In genomic region chr19:10655457-10656312, GRCh38 we compare ENCODE assay signal across 8 cellular contexts. TPM values are rescaled to one million over a fixed set of nuclear protein-coding genes. Genes with fewer than 3 reads are reported as not detected.
DNase-seq lines count a peak whose midpoint lies in the region; ATAC-seq and TF ChIP-seq lines count a peak whose summit lies in the region.

No MANE protein-coding gene starts in this region.

- WGBS in prostate gland, result 3% methylated on average over 16 of the region's 16 CpGs

- no peak for ATAC-seq in left lobe of liver
- ATAC-seq in GM18861 (IDR thresholded peaks at IDR 0.05; ENCODE audit: unreplicated experiment), result no peak

- no peaks in the 10 kb centered on the region for H3K27me3 ChIP-seq in HL-60 (ENCODE audit: insufficient read depth, poor library complexity, severe bottlenecking)
- H3K27me3 ChIP-seq in WERI-Rb-1 (ENCODE audit: insufficient read depth, low read depth, severe bottlenecking), result no peaks in the 10 kb centered on the region
- H3K27me3 ChIP-seq in prostate gland (replicated peaks; ENCODE audit: insufficient read depth), result no peaks in the 10 kb centered on the region

- no peaks in the 10 kb centered on the region for H3K9me3 ChIP-seq in WERI-Rb-1 (ENCODE audit: severe bottlenecking)
- H3K9me3 ChIP-seq in prostate gland, result no peaks in the 10 kb centered on the region

- peak overlapping the region; percentile 87 for H3K4me3 ChIP-seq in HL-60 (replicated peaks; ENCODE audit: insufficient read depth, low read length)
- H3K4me3 ChIP-seq in WERI-Rb-1 (ENCODE audit: low read depth, low read length), result peak overlapping the region; percentile 91
- H3K4me3 ChIP-seq in foreskin fibroblast (ENCODE audit: low read depth in 1 of 2, low read length in 2 of 2), result peak overlapping the region; percentile 81 to 95
- H3K4me3 ChIP-seq in prostate gland, result peak overlapping the region; percentile 99 to 100

- peaks cover 7% of the 10 kb centered on the region for H3K4me1 ChIP-seq in prostate gland (replicated peaks)

- intact Hi-C loops in prostate gland (cut with DNase I), result no loop called here

- TF ChIP-seq CTCF in HL-60 (IDR thresholded peaks at IDR 0.05; ENCODE audit: insufficient read depth, low read length) (no peak), WERI-Rb-1 (IDR thresholded peaks at IDR 0.05; ENCODE audit: low read depth, low read length) (0 out of 2 replicates have a peak, but pooled peaks have one; percentile 3), foreskin fibroblast (IDR thresholded peaks at IDR 0.05; ENCODE audit: low read depth, low read length) (peak; percentile 12), prostate gland (IDR thresholded peaks at IDR 0.05) (peak in 1 of 4 experiments; percentile 18)

- DNase-seq in COR-L47 (lab: John Stamatoyannopoulos, UW), result peak; percentile 48
- peak in 1 of 2 experiments; percentile 25 for DNase-seq in HL-60 (ENCODE audit: low read depth in 1 of 2, low spot score in 1 of 2)
- peak; percentile 29 for DNase-seq in WERI-Rb-1
- DNase-seq in foreskin fibroblast, result peak in 1 of 2 donors; percentile 54
- peak; percentile 38 for DNase-seq in prostate gland (ENCODE audit: low spot score)
- DNase-seq in left lobe of liver (ENCODE audit: low spot score), result no peak
- no peak for DNase-seq in GF-D8 (lab: John Stamatoyannopoulos, UW)

- peaks cover 67% of the 10 kb centered on the region for H3K36me3 ChIP-seq in WERI-Rb-1
- H3K36me3 ChIP-seq in prostate gland, result no peaks in the 10 kb centered on the region

- H3K27ac ChIP-seq in HL-60 (replicated peaks) (peak overlapping the region; percentile 95), WERI-Rb-1 (peak overlapping the region; percentile 100), prostate gland (peak overlapping the region; percentile 98 to 99)

- no peak for TF ChIP-seq POLR2A in prostate gland (IDR thresholded peaks at IDR 0.05)

RNA-seq across cellular contexts. Expression of gene ILF3, which starts 1.5 kb away (rescaled TPM):
- total RNA-seq in prostate gland (100 to 1,000 TPM; 112 to 192 TPM), left lobe of liver (57.1 TPM)

RNA-seq across cellular contexts. Expression of gene SLC44A2, which starts 30.3 kb away (rescaled TPM):
- 100 to 1,000 TPM in 1 of 2 donors, 10 to 100 TPM in 1; 91.1 to 402 TPM for total RNA-seq in prostate gland
- total RNA-seq in left lobe of liver, result 12.9 TPM

RNA-seq across cellular contexts. Expression of gene QTRT1, which starts 45.6 kb away (rescaled TPM):
- total RNA-seq in prostate gland, result 10 to 100 TPM; 45.0 to 49.0 TPM
- 33.2 TPM for total RNA-seq in left lobe of liver

Comparison
In these comparisons a context has a peak if more than half of its experiments do, and no peak if none do; other contexts are left out.
1. DNase-seq: peak in COR-L47 (single experiment), WERI-Rb-1 (single experiment) and prostate gland (single experiment); none in left lobe of liver (single experiment) and GF-D8 (single experiment).
2. Peak in every context shown above with its lines, with median percentiles within 50 percentile points of each other: H3K27ac ChIP-seq and H3K4me3 ChIP-seq.